In genomic region chr1:148458398-148458797, GRCh38 we compare ENCODE assay signal across 10 cellular contexts. TPM values are rescaled to one million over a fixed set of nuclear protein-coding genes. Genes with fewer than 3 reads are reported as not detected.
DNase-seq lines count a peak whose midpoint lies in the region; ATAC-seq and TF ChIP-seq lines count a peak whose summit lies in the region.
"Not testable (repeated sequence)": the region's sequence is repeated elsewhere in the genome, so short reads cannot be mapped to it uniquely, and the experiment has no call there.
"Had no signal": no experiment of that assay in that cellular context is flagged by ENCODE, and none has a peak within 500 bp of the region (broad histone marks: within the 10 kb centered on the region; RNA-seq: fewer than 3 reads in every experiment).

No MANE protein-coding gene starts in this region.

- not testable (repeated sequence) for ATAC-seq in gastroesophageal sphincter; natural killer cell treated with Interleukin-12 subunit alpha and Interleukin-12 subunit beta and Interleukin-15 and Interleukin-18, amount 100 ng/mL, for 72 hours

- H3K4me1 Mint-ChIP-seq in T-helper 1 cell treated with Interleukin-12 subunit alpha and Interleukin-12 subunit beta and Interleukin-4 antibody, amounts not matched to agents 30 μg/mL and 1 μg/mL, for 36 hours (ENCODE audit: low read depth); MCF 10A (ENCODE audit: insufficient read depth, unreplicated experiment); natural killer cell treated with Interleukin-12 subunit alpha and Interleukin-12 subunit beta and Interleukin-15 and Interleukin-18, amount 100 ng/mL, for 72 hours (ENCODE audit: low read depth in 2 of 2): not testable (repeated sequence)

- peak overlapping the region; percentile 90 for H3K4me3 Mint-ChIP-seq in T-helper 1 cell treated with Interleukin-12 subunit alpha and Interleukin-12 subunit beta and Interleukin-4 antibody, amounts not matched to agents 30 μg/mL and 1 μg/mL, for 36 hours
- H3K4me3 Mint-ChIP-seq in MCF 10A (ENCODE audit: unreplicated experiment) = peak overlapping the region; percentile 83
- H3K4me3 Mint-ChIP-seq in natural killer cell treated with Interleukin-12 subunit alpha and Interleukin-12 subunit beta and Interleukin-15 and Interleukin-18, amount 100 ng/mL, for 72 hours = peak overlapping the region; percentile 86

- not testable (repeated sequence) for H3K9me3 Mint-ChIP-seq in T-helper 1 cell treated with Interleukin-12 subunit alpha and Interleukin-12 subunit beta and Interleukin-4 antibody, amounts not matched to agents 30 μg/mL and 1 μg/mL, for 36 hours; MCF 10A (ENCODE audit: unreplicated experiment); natural killer cell treated with Interleukin-12 subunit alpha and Interleukin-12 subunit beta and Interleukin-15 and Interleukin-18, amount 100 ng/mL, for 72 hours

- H3K9me3 ChIP-seq in A673 (ENCODE audit: low read depth, low read length, poor library complexity, severe bottlenecking); gastroesophageal sphincter: not testable (repeated sequence)

- H3K36me3 ChIP-seq in A673 (ENCODE audit: insufficient read depth, low read length, poor library complexity, severe bottlenecking); gastroesophageal sphincter: not testable (repeated sequence)

- H3K4me3 ChIP-seq in A673 (ENCODE audit: low read depth, low read length, poor library complexity, severe bottlenecking) (peak overlapping the region; percentile 37), HL-60 (replicated peaks; ENCODE audit: insufficient read depth, low read length) (peak overlapping the region; percentile 51), gastroesophageal sphincter (peak overlapping the region; percentile 63 to 89)

- not testable (repeated sequence) for BruUV-seq in A673 (replicated peaks; lab: Mats Ljungman, UMichigan); MCF 10A (replicated peaks; lab: Mats Ljungman, UMichigan)

- H3K36me3 Mint-ChIP-seq in T-helper 1 cell treated with Interleukin-12 subunit alpha and Interleukin-12 subunit beta and Interleukin-4 antibody, amounts not matched to agents 30 μg/mL and 1 μg/mL, for 36 hours (ENCODE audit: low read depth); MCF 10A (ENCODE audit: insufficient read depth, unreplicated experiment); natural killer cell treated with Interleukin-12 subunit alpha and Interleukin-12 subunit beta and Interleukin-15 and Interleukin-18, amount 100 ng/mL, for 72 hours: not testable (repeated sequence)

- H3K27me3 ChIP-seq in A673 (replicated peaks; ENCODE audit: insufficient read depth, low read depth, low read length, poor library complexity); HL-60 (ENCODE audit: insufficient read depth, poor library complexity, severe bottlenecking); gastroesophageal sphincter: not testable (repeated sequence)

- CTCF ChIA-PET in A673 (lab: Charles Lee); MCF 10A (lab: Yijun Ruan, JAX): not testable (repeated sequence)

- TF ChIP-seq POLR2A in gastroesophageal sphincter (IDR thresholded peaks at IDR 0.05) = not testable (repeated sequence)

- peak overlapping the region; percentile 95 for H3K27ac Mint-ChIP-seq in T-helper 1 cell treated with Interleukin-12 subunit alpha and Interleukin-12 subunit beta and Interleukin-4 antibody, amounts not matched to agents 30 μg/mL and 1 μg/mL, for 36 hours
- peak overlapping the region; percentile 93 for H3K27ac Mint-ChIP-seq in MCF 10A (ENCODE audit: low read depth, unreplicated experiment)
- H3K27ac Mint-ChIP-seq in natural killer cell treated with Interleukin-12 subunit alpha and Interleukin-12 subunit beta and Interleukin-15 and Interleukin-18, amount 100 ng/mL, for 72 hours = peak overlapping the region; percentile 76 to 81

- WGBS in gastroesophageal sphincter (ENCODE audit: low coverage in 1 of 2), 2 donors = 0% methylated on average over 2 of the region's 11 CpGs; no CpG with 5 or more reads in 1 of the 2 donors

- H3K27me3 Mint-ChIP-seq in T-helper 1 cell treated with Interleukin-12 subunit alpha and Interleukin-12 subunit beta and Interleukin-4 antibody, amounts not matched to agents 30 μg/mL and 1 μg/mL, for 36 hours (ENCODE audit: low read depth); MCF 10A (ENCODE audit: insufficient read depth, unreplicated experiment); natural killer cell treated with Interleukin-12 subunit alpha and Interleukin-12 subunit beta and Interleukin-15 and Interleukin-18, amount 100 ng/mL, for 72 hours: not testable (repeated sequence)

- not testable (repeated sequence) for H3K4me1 ChIP-seq in A673 (ENCODE audit: insufficient read depth, low read length, poor library complexity, severe bottlenecking); gastroesophageal sphincter

- TF ChIP-seq CTCF in A673 (conservative IDR thresholded peaks at IDR 0.05; ENCODE audit: low read depth, low read length); HL-60 (IDR thresholded peaks at IDR 0.05; ENCODE audit: insufficient read depth, low read length); MCF 10A (IDR thresholded peaks at IDR 0.05; ENCODE audit: unreplicated experiment); gastroesophageal sphincter (IDR thresholded peaks at IDR 0.05): not testable (repeated sequence)

- POLR2A ChIA-PET in A673 (lab: Charles Lee; ENCODE audit: low non-redundant PET); MCF 10A (lab: Yijun Ruan, JAX): not testable (repeated sequence)

- DNase-seq in A673 (ENCODE audit: low spot score); HL-60 (ENCODE audit: low read depth in 1 of 2, low spot score in 1 of 2); MCF 10A (ENCODE audit: unreplicated experiment): not testable (repeated sequence)
- peak; percentile 30 for DNase-seq in activated T-cell treated with anti-CD3 and anti-CD28 coated beads, Interleukin-2, amount 50 U/mL, for 1 hour
- peak; percentile 55 for DNase-seq in natural killer cell treated with Interleukin-12 subunit alpha and Interleukin-12 subunit beta and Interleukin-15 and Interleukin-18, amount 100 ng/mL, for 72 hours (ENCODE audit: low spot score)
- peak; percentile 60 for DNase-seq in stimulated activated CD4-positive, alpha-beta T cell treated with anti-CD3 and anti-CD28 coated beads, Interleukin-4, amount 100 ng/mL, for 24 hours

- intact Hi-C loops in A673 (cut with micrococcal nuclease; ENCODE audit: unreplicated experiment); MCF 10A (cut with micrococcal nuclease): not testable (repeated sequence)

- not testable (repeated sequence) for H3K27ac ChIP-seq in A673 (ENCODE audit: low read depth, low read length, poor library complexity, severe bottlenecking)
- H3K27ac ChIP-seq in HL-60 (replicated peaks) = peak overlapping the region; percentile 90
- H3K27ac ChIP-seq in gastroesophageal sphincter = peak overlapping the region; percentile 54 to 86 (median 80)

- not testable (repeated sequence) for TF ChIP-seq EP300 in gastroesophageal sphincter (IDR thresholded peaks at IDR 0.05)

RNA-seq across cellular contexts. Expression of gene PPIAL4G, which starts 24.7 kb away (rescaled TPM):
- not detected in 2 replicates for total RNA-seq in A673 (2021)
- total RNA-seq in MCF 10A (2022) = not detected in 2 replicates
- not detected for total RNA-seq in gastroesophageal sphincter
- total RNA-seq in natural killer cell treated with Interleukin-12 subunit alpha and Interleukin-12 subunit beta and Interleukin-15 and Interleukin-18, amount 100 ng/mL, for 72 hours = under 1 TPM; 0.24 to 0.36 TPM
- total RNA-seq: adrenal gland, lung microvascular endothelial cell had no signal
